ENCODE assay signal across 8 cellular contexts in genomic region chr17:42025191-42025579, GRCh38. TPM values are rescaled to one million over a fixed set of nuclear protein-coding genes. Genes with fewer than 3 reads are reported as not detected.
DNase-seq lines count a peak whose midpoint lies in the region; ATAC-seq and TF ChIP-seq lines count a peak whose summit lies in the region.

No MANE protein-coding gene starts in this region.

- H3K4me3 ChIP-seq in Peyer's patch: no peak overlapping the region

- peak overlapping the region; percentile 2 for H3K4me3 Mint-ChIP-seq in glutamatergic neuron (ENCODE audit: unreplicated experiment)

- no peak overlapping the region for H3K27ac Mint-ChIP-seq in glutamatergic neuron (ENCODE audit: unreplicated experiment)

- peak overlapping the region; percentile 32 to 58 (median 45) for H3K27ac ChIP-seq in Peyer's patch

- no peaks in the 10 kb centered on the region for H3K27me3 ChIP-seq in Peyer's patch

- peaks cover 22% of the 10 kb centered on the region for H3K4me1 Mint-ChIP-seq in glutamatergic neuron (ENCODE audit: low read depth, unreplicated experiment)

- DNase-seq in Peyer's patch: no peak
- no peak for DNase-seq in glutamatergic neuron
- no peak for DNase-seq in sciatic nerve (ENCODE audit: low spot score)
- no peak for DNase-seq in germinal center (ENCODE audit: low spot score)
- DNase-seq in AG08396 (ENCODE audit: low spot score): no peak
- no peak for DNase-seq in mesenteric fat pad (ENCODE audit: low spot score)

- no peaks in the 10 kb centered on the region for H3K36me3 Mint-ChIP-seq in glutamatergic neuron (ENCODE audit: unreplicated experiment)

- peak; percentile 8 for TF ChIP-seq POLR2A in GM19099 (IDR thresholded peaks at IDR 0.05; ENCODE audit: extremely low read depth, insufficient read length, low read depth)
- no peak for TF ChIP-seq POLR2A in Peyer's patch (IDR thresholded peaks at IDR 0.05)

- no peaks in the 10 kb centered on the region for H3K9me3 ChIP-seq in Peyer's patch

- intact Hi-C loops in sciatic nerve (cut with DNase I): loop anchor here (5.0 kb wide), 1 partner anchor 87 kb away; the partner anchor contains the start of gene DHX58

- H3K36me3 ChIP-seq in Peyer's patch: peaks cover 0 to 24% (median 0%) of the 10 kb centered on the region in 3 donors

- H3K27me3 Mint-ChIP-seq in glutamatergic neuron (ENCODE audit: unreplicated experiment): peaks cover 8% of the 10 kb centered on the region

- H3K4me1 ChIP-seq in Peyer's patch: peaks cover 0 to 28% (median 5%) of the 10 kb centered on the region in 4 donors

- H3K9me3 Mint-ChIP-seq in glutamatergic neuron (ENCODE audit: unreplicated experiment): peaks cover 3% of the 10 kb centered on the region

- ATAC-seq in sciatic nerve (peak; percentile 40), GM19463 (IDR thresholded peaks at IDR 0.05; ENCODE audit: unreplicated experiment) (no peak)

- TF ChIP-seq CTCF in Peyer's patch (IDR thresholded peaks at IDR 0.05): no peak
- peak; percentile 37 for TF ChIP-seq CTCF in glutamatergic neuron (IDR thresholded peaks at IDR 0.05; ENCODE audit: partially characterized antibody, unreplicated experiment)

RNA-seq across cellular contexts. Expression of gene NKIRAS2, which starts 5.3 kb away (rescaled TPM):
- 10 to 100 TPM; 22.1 to 38.1 (median 31.1) TPM for total RNA-seq in Peyer's patch
- 88.8 TPM for total RNA-seq in glutamatergic neuron (ENCODE audit: unreplicated experiment)
- 18.9 TPM for total RNA-seq in sciatic nerve
- 30.9 TPM for total RNA-seq in mesenteric fat pad

RNA-seq across cellular contexts. Expression of gene DNAJC7, which starts 7.9 kb away (rescaled TPM):
- total RNA-seq in Peyer's patch (10 to 100 TPM; 51.0 to 80.9 (median 70.7) TPM), glutamatergic neuron (ENCODE audit: unreplicated experiment) (124 TPM), sciatic nerve (95.0 TPM), mesenteric fat pad (74.8 TPM)

RNA-seq across cellular contexts. Expression of gene C17orf113, which starts 25.2 kb away (rescaled TPM):
- total RNA-seq in Peyer's patch: 1 to 10 TPM in 3 of 4 donors, not detected in 1; 1.6 to 8.6 (median 3.2) TPM
- 2.4 TPM for total RNA-seq in glutamatergic neuron (ENCODE audit: unreplicated experiment)
- total RNA-seq in sciatic nerve: 2.9 TPM
- 0.13 TPM for total RNA-seq in mesenteric fat pad

RNA-seq across cellular contexts. Expression of gene CNP, which starts 58.6 kb away (rescaled TPM):
- total RNA-seq in Peyer's patch (10 to 100 TPM; 24.7 to 76.7 (median 43.4) TPM), glutamatergic neuron (ENCODE audit: unreplicated experiment) (51.5 TPM), sciatic nerve (393 TPM), mesenteric fat pad (84.0 TPM)
